In the genomic region with DNA sequence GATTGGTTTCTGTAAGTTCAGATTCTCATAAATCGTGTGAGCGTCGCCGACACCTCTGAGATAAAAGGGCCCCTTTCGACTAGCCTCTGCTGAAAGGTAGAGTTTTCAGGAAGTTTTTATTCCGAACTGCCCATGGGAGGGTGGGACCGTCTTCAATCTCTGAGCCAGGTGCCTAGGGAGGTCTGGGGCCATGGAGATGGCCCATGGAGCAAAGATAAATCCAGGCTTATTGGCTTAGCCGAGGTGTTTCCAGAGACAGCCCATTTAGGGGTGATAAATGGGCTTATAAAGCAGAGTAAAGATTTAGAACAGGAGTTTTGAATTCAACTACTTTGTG, we compare ENCODE assay signal across 8 cellular contexts. TPM values are rescaled to one million over a fixed set of nuclear protein-coding genes. Genes with fewer than 3 reads are reported as not detected.
A peak's percentile ranks its signal among the peaks of the same experiment; 100 is the strongest.
DNase-seq lines count a peak whose midpoint lies in the region; ATAC-seq and TF ChIP-seq lines count a peak whose summit lies in the region.

No MANE protein-coding gene starts in this region.

- TF ChIP-seq EP300 in suprapubic skin (IDR thresholded peaks at IDR 0.05): no peak

- H3K9me3 Mint-ChIP-seq in activated B cell treated with CpG ODN at 0.5 μM for 24 hours (no peaks in the 10 kb centered on the region), immature natural killer cell (no peaks in the 10 kb centered on the region)

- intact Hi-C loops in activated B cell treated with CpG ODN at 0.5 μM for 24 hours (cut with micrococcal nuclease): loop anchor here (2.0 kb wide), 4 partner anchors 72 to 1038 kb away; partner anchors contain the start of gene GRAMD1C

- H3K4me3 Mint-ChIP-seq in activated B cell treated with CpG ODN at 0.5 μM for 24 hours (peak overlapping the region; percentile 99), immature natural killer cell (peak overlapping the region; percentile 95 to 100 (median 97))

- H3K36me3 ChIP-seq in suprapubic skin: no peaks in the 10 kb centered on the region

- TF ChIP-seq CTCF in activated B cell treated with CpG ODN at 0.5 μM for 24 hours (IDR thresholded peaks at IDR 0.05) (no peak), suprapubic skin (IDR thresholded peaks at IDR 0.05) (no peak)

- WGBS in suprapubic skin: 0% methylated on average over 8 of the region's 8 CpGs

- H3K36me3 Mint-ChIP-seq in activated B cell treated with CpG ODN at 0.5 μM for 24 hours (ENCODE audit: low read depth) (peaks cover 40% of the 10 kb centered on the region), immature natural killer cell (no peaks in the 10 kb centered on the region)

- DNase-seq in activated B cell treated with CpG ODN at 0.5 μM for 24 hours (no peak), immature natural killer cell (no peak), suprapubic skin (ENCODE audit: low spot score in 2 of 2) (no peak), activated gamma-delta T cell treated with Interleukin-2 at 50 U/mL for 16 hours (no peak), cerebellar cortex (ENCODE audit: low spot score) (no peak)

- H3K4me1 ChIP-seq in suprapubic skin: peaks cover 23% of the 10 kb centered on the region

- POLR2A ChIA-PET in activated B cell treated with CpG ODN at 0.5 μM for 24 hours (lab: Charles Lee): interaction anchor here (1.4 to 4.6 kb wide), 4 partner anchors 46 to 110 kb away, joined by 4 to 53 read pairs (median 13); no protein-coding TSS in a partner anchor

- H3K27me3 ChIP-seq in suprapubic skin: no peaks in the 10 kb centered on the region

- ATAC-seq in GM18870 (IDR thresholded peaks at IDR 0.05; ENCODE audit: unreplicated experiment) (peak; percentile 1), HG02885 (IDR thresholded peaks at IDR 0.05; ENCODE audit: poor library complexity, unreplicated experiment) (peak; percentile 5), activated B cell treated with CpG ODN at 0.5 μM for 24 hours (ENCODE audit: low read depth) (peak; percentile 0), HG02623 (IDR thresholded peaks at IDR 0.05; ENCODE audit: unreplicated experiment) (no peak)

- H3K27ac ChIP-seq in suprapubic skin: peak overlapping the region; percentile 66

- H3K9me3 ChIP-seq in suprapubic skin: no peaks in the 10 kb centered on the region

- H3K27ac Mint-ChIP-seq in activated B cell treated with CpG ODN at 0.5 μM for 24 hours: peak overlapping the region; percentile 99
- H3K27ac Mint-ChIP-seq in immature natural killer cell: peak overlapping the region; percentile 93 to 100 (median 98)

- H3K27me3 Mint-ChIP-seq in activated B cell treated with CpG ODN at 0.5 μM for 24 hours: peaks cover 3% of the 10 kb centered on the region
- peaks cover 4 to 8% (median 6%) of the 10 kb centered on the region in 3 donors for H3K27me3 Mint-ChIP-seq in immature natural killer cell (ENCODE audit: low read depth in 3 of 3)

- TF ChIP-seq POLR2A in suprapubic skin (IDR thresholded peaks at IDR 0.05): no peak

- H3K4me1 Mint-ChIP-seq in activated B cell treated with CpG ODN at 0.5 μM for 24 hours: peaks cover 60% of the 10 kb centered on the region
- H3K4me1 Mint-ChIP-seq in immature natural killer cell: peaks cover 28 to 43% of the 10 kb centered on the region in 2 donors

- CTCF ChIA-PET in activated B cell treated with CpG ODN at 0.5 μM for 24 hours (lab: Charles Lee): interaction anchor here (0.7 to 1.9 kb wide), 2 partner anchors 46 to 71 kb away, joined by 3 to 6 read pairs; no protein-coding TSS in a partner anchor

- peak overlapping the region; percentile 71 for H3K4me3 ChIP-seq in suprapubic skin

RNA-seq across cellular contexts. Expression of gene QTRT2, which starts 0.4 kb away (rescaled TPM):
- total RNA-seq in activated B cell treated with CpG ODN at 0.5 μM for 24 hours (63.1 and 75.5 TPM in 2 replicates), suprapubic skin (10 to 100 TPM; 16.4 to 19.7 (median 18.9) TPM)
- 10 to 100 TPM in 2 of 3 donors, 1 to 10 TPM in 1; 2.5 to 12.3 (median 12.0) TPM for polyA plus RNA-seq in immature natural killer cell

RNA-seq across cellular contexts. Expression of gene CCDC191, which starts 0.7 kb away (rescaled TPM):
- total RNA-seq in activated B cell treated with CpG ODN at 0.5 μM for 24 hours: 14.7 and 17.2 TPM in 2 replicates
- 1 to 10 TPM in 1 of 3 donors, under 1 TPM in 1, not detected in 1; 0.67 to 2.9 TPM for polyA plus RNA-seq in immature natural killer cell
- total RNA-seq in suprapubic skin: 10 to 100 TPM in 1 of 4 donors, 1 to 10 TPM in 3; 2.6 to 10.9 (median 4.8) TPM
